In the genomic region with DNA sequence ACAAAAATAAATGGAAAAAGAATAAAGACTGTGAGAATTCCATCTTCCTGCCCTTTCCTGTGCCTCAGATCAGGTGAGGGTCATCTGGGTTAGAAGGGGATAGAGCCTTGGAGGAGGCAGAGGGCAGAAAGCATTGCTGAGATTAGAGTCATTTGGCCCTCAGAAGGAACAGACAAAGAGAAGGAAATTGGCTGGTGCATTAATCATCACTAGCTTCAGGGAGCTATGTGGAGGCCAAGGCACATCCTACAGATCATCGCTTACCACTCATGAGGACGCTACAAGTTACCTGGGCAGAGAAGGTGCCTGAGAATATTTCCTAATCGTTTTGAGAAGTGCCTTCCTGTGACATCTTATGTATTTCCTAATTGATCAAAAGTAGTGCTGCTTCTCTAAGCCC, we compare ENCODE assay signal across 25 cellular contexts.
"Had no signal": no experiment of that assay in that cellular context is flagged by ENCODE, and none has a peak within 500 bp of the region (broad histone marks: within the 10 kb centered on the region; RNA-seq: fewer than 3 reads in every experiment).

No MANE protein-coding gene starts in this region.

- H3K4me1 ChIP-seq: adrenal gland, esophagus squamous epithelium, gastrocnemius medialis, right atrium auricular region, stomach, thyroid gland, upper lobe of right lung had no signal

- ATAC-seq: gastrocnemius medialis; naive thymus-derived CD8-positive, alpha-beta T cell; stimulated activated naive B cell treated with anti-CD40 and anti-IgM and Interleukin-4, amounts not matched to agents 10 μg/mL and 1 μg/mL and 100 μg/mL, for 72 hours; upper lobe of right lung had no signal

- DNase-seq: activated CD4-positive, alpha-beta T cell treated with anti-CD3 and anti-CD28 coated beads for 4 hours; activated CD4-positive, alpha-beta T cell treated with anti-CD3 and anti-CD28 coated beads, Interleukin-2, amount 50 U/mL, for 4 hours; activated effector memory CD4-positive, alpha-beta T cell treated with Interleukin-2 at 50 U/mL for 16 hours; activated naive CD4-positive, alpha-beta T cell treated with anti-CD3 and anti-CD28 coated beads for 36 hours; activated naive CD8-positive, alpha-beta T cell treated with anti-CD3 and anti-CD28 coated beads for 36 hours; activated T-cell treated with anti-CD3 and anti-CD28 coated beads for 4 hours; adrenal gland; aorta; caudate nucleus; esophagus squamous epithelium; gastrocnemius medialis; islet precursor cell; midbrain; naive thymus-derived CD8-positive, alpha-beta T cell; occipital lobe; stimulated activated CD4-positive, alpha-beta T cell treated with anti-CD3 and anti-CD28 coated beads, Interleukin-15, amount 100 ng/mL, for 24 hours; stimulated activated CD4-positive, alpha-beta T cell treated with anti-CD3 and anti-CD28 coated beads, Interleukin-2, amount 100 ng/mL, for 24 hours; stimulated activated naive B cell treated with anti-CD40 and anti-IgM and Interleukin-4, amounts not matched to agents 10 μg/mL and 1 μg/mL and 100 μg/mL, for 72 hours; stomach; thyroid gland; upper lobe of right lung had no signal

- H3K79me2 ChIP-seq: hepatocyte had no signal

- H3K4me2 ChIP-seq: hepatocyte, smooth muscle cell had no signal

- H3K36me3 ChIP-seq: esophagus squamous epithelium, gastrocnemius medialis, stomach, thyroid gland, upper lobe of right lung had no signal

- H3K27me3 ChIP-seq: adrenal gland, esophagus squamous epithelium, gastrocnemius medialis, hepatocyte, right atrium auricular region, stomach, thyroid gland, upper lobe of right lung had no signal

- H3K4me3 ChIP-seq: adrenal gland, esophagus squamous epithelium, gastrocnemius medialis, hepatocyte, right atrium auricular region, smooth muscle cell, stomach, thyroid gland, upper lobe of right lung had no signal

- H3K27ac ChIP-seq: esophagus squamous epithelium, gastrocnemius medialis, hepatocyte, right atrium auricular region, stomach, thyroid gland, upper lobe of right lung, VCaP had no signal

- H2AFZ ChIP-seq: hepatocyte had no signal

- H3K9me3 ChIP-seq: adrenal gland, esophagus squamous epithelium, gastrocnemius medialis, right atrium auricular region, stomach, thyroid gland, upper lobe of right lung had no signal
